Comparison of ENCODE assay signal across 9 cellular contexts in the genomic region with DNA sequence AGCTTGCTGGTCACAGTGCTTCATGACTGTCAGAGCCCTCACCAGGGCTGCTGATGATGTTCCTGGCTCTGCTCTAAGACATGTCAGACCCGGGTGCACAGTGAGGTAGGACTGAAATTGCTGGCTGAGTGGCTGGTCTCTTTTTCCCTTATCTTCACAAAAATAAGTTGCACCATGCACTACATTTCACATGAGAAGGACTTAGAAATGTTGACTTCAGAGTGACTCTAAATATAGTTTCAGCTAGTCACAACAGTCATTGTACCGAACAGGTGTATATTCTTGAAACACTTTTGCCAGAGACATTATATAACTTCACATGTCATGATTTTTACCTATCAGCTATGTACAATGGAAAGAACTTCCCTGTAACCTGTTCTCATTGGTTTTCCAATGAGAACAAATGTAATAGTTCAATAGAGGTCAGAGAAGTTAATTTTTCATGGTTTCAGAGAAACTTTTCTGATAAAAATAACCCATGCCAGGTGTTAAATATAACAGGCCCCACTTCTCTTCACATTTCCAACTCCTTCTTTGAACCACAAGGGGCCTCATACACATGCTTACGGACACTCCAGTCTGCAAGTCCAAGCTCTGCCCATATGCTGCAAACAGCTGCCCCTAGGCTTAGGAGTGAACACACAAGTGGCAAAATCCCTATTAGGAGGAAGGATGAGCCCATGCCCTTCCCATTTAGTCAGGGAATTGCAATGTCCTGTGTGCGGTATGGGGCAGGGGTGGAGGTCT.
DNase-seq lines count a peak whose midpoint lies in the region; ATAC-seq and TF ChIP-seq lines count a peak whose summit lies in the region.
"Had no signal": no experiment of that assay in that cellular context is flagged by ENCODE, and none has a peak within 500 bp of the region (broad histone marks: within the 10 kb centered on the region; RNA-seq: fewer than 3 reads in every experiment).

No MANE protein-coding gene starts in this region.

- H3K27me3 ChIP-seq in Panc1 (ENCODE audit: control insufficient read depth, insufficient read depth, low read length): no peaks in the 10 kb centered on the region

- no peak overlapping the region for H3K4me3 ChIP-seq in Panc1 (ENCODE audit: low read depth in 2 of 2, low read length in 2 of 2)

- H3K9me3 ChIP-seq in Panc1 (ENCODE audit: control insufficient read depth, insufficient read depth, low read depth, low read length): no peaks in the 10 kb centered on the region

- 0 out of 2 replicates have a peak, but pooled peaks cover 4% of the 10 kb centered on the region for H3K36me3 ChIP-seq in Panc1 (ENCODE audit: control insufficient read depth, insufficient read depth, low read length)

- peaks cover 43% of the 10 kb centered on the region for H3K4me1 ChIP-seq in Panc1 (ENCODE audit: control insufficient read depth, insufficient read depth, low read length)

- TF ChIP-seq CTCF in GM12872 (IDR thresholded peaks at IDR 0.05; ENCODE audit: insufficient read depth, low read depth, low read length) (peak; percentile 59; the same call in 2 of the 3 replicates), Panc1 (IDR thresholded peaks at IDR 0.05) (no peak; the same call in 1 of the 2 replicates)

- DNase-seq in Panc1 (ENCODE audit: low read depth, low spot score) (no peak), H4 (ENCODE audit: low spot score) (no peak), dermis blood vessel endothelial cell (no peak), D341Med (ENCODE audit: low spot score) (no peak), COLO668 (lab: John Stamatoyannopoulos, UW; ENCODE audit: unreplicated experiment) (no peak)
- DNase-seq: posterior cingulate gyrus had no signal

- intact Hi-C loops in Panc1 (cut with micrococcal nuclease; ENCODE audit: unreplicated experiment): no loop called here

- in situ Hi-C loops in Panc1 (cut with HindIII; ENCODE audit: low pct_unique_long_range_greater_than_20kb, low sequenced_read_pairs): no loop called here

- CTCF ChIA-PET in Panc1 (lab: Charles Lee): no interaction called here

- BruUV-seq in Panc1 (replicated peaks; lab: Mats Ljungman, UMichigan): no TSS peak

- POLR2A ChIA-PET in Panc1 (lab: Charles Lee): no interaction called here

- ATAC-seq in GM19324 (IDR thresholded peaks at IDR 0.05; ENCODE audit: low FRiP score, unreplicated experiment): peak; percentile 62
- peak; percentile 46 for ATAC-seq in HG02973 (IDR thresholded peaks at IDR 0.05; ENCODE audit: unreplicated experiment)
- ATAC-seq in Panc1: no peak

- peak overlapping the region; percentile 92 for H3K27ac ChIP-seq in Panc1 (ENCODE audit: low read length)
